Comparison of ENCODE assay signal across 11 cellular contexts in genomic region chr9:20981486-20981885, GRCh38. TPM values are rescaled to one million over a fixed set of nuclear protein-coding genes. Genes with fewer than 3 reads are reported as not detected.
DNase-seq lines count a peak whose midpoint lies in the region; TF ChIP-seq lines count a peak whose summit lies in the region.
"Had no signal": no experiment of that assay in that cellular context is flagged by ENCODE, and none has a peak within 500 bp of the region (broad histone marks: within the 10 kb centered on the region; RNA-seq: fewer than 3 reads in every experiment).

No MANE protein-coding gene starts in this region.

- H3K27ac ChIP-seq in OCI-LY3 (ENCODE audit: low read length) = peak overlapping the region; percentile 62
- peak overlapping the region; percentile 63 to 80 (median 74) for H3K27ac ChIP-seq in sigmoid colon
- H3K27ac ChIP-seq: breast epithelium had no signal

- H3K79me2 ChIP-seq in OCI-LY3 (ENCODE audit: low read length) = no peaks in the 10 kb centered on the region

- H3K4me1 ChIP-seq in OCI-LY3 (ENCODE audit: low read length) (peaks cover 17% of the 10 kb centered on the region), sigmoid colon (peaks cover 0 to 50% (median 34%) of the 10 kb centered on the region in 4 donors)
- H3K4me1 ChIP-seq: breast epithelium had no signal

- TF ChIP-seq EP300 in sigmoid colon (IDR thresholded peaks at IDR 0.05) = no peak

- DNase-seq in G401 (ENCODE audit: low spot score) (peak; percentile 11), fibroblast of mammary gland (ENCODE audit: low read depth) (peak; percentile 67), sigmoid colon (no peak), posterior vena cava (ENCODE audit: low spot score) (no peak), NCI-H2227 treated with DMSO at 0.1 percent for 48 hours (lab: John Stamatoyannopoulos, UW) (no peak)
- DNase-seq in central memory CD4-positive, alpha-beta T cell = no peak
- no peak for DNase-seq in stimulated activated CD4-positive, alpha-beta T cell treated with anti-CD3 and anti-CD28 coated beads, Interleukin-4, amount 100 ng/mL, for 1 hour
- DNase-seq: activated CD4-positive, alpha-beta T cell treated with anti-CD3 and anti-CD28 coated beads for 48 hours; immature natural killer cell had no signal

- no peak overlapping the region for H3K9ac ChIP-seq in OCI-LY3 (ENCODE audit: low read length)

- 16 to 44% methylated on average over 2 of the region's 2 CpGs for WGBS in sigmoid colon, 2 donors

- no peak for TF ChIP-seq CTCF in OCI-LY3 (IDR thresholded peaks at IDR 0.05; ENCODE audit: low read depth, low read length)
- TF ChIP-seq CTCF in fibroblast of mammary gland (conservative IDR thresholded peaks at IDR 0.05; ENCODE audit: control insufficient read depth, insufficient read depth, low read depth, low read length) = no peak
- no peak for TF ChIP-seq CTCF in sigmoid colon (IDR thresholded peaks at IDR 0.05)

- H3K36me3 ChIP-seq in OCI-LY3 (replicated peaks; ENCODE audit: low read depth, low read length) (peaks cover 46% of the 10 kb centered on the region), sigmoid colon (peaks cover 0 to 5% (median 0%) of the 10 kb centered on the region in 4 donors)
- H3K36me3 ChIP-seq: breast epithelium had no signal

- no peak overlapping the region; the same call in 1 of the 2 replicates for H3K4me3 ChIP-seq in OCI-LY3 (ENCODE audit: low read length)
- H3K4me3 ChIP-seq in fibroblast of mammary gland (ENCODE audit: control insufficient read depth, low read depth, low read length) = no peak overlapping the region
- peak overlapping the region in 1 of 4 donors; percentile 10 for H3K4me3 ChIP-seq in sigmoid colon
- H3K4me3 ChIP-seq: breast epithelium had no signal

- H3K27me3 ChIP-seq in OCI-LY3 (ENCODE audit: low read depth, low read length) = no peaks in the 10 kb centered on the region
- no peaks in the 10 kb centered on the region for H3K27me3 ChIP-seq in sigmoid colon
- H3K27me3 ChIP-seq: breast epithelium had no signal

- no peak overlapping the region for H2AFZ ChIP-seq in OCI-LY3 (ENCODE audit: low read depth, low read length)

- in situ Hi-C loops in G401 (cut with HindIII; ENCODE audit: low sequenced_read_pairs) = no loop called here

- H3K4me2 ChIP-seq in OCI-LY3 (ENCODE audit: low read length) = peak overlapping the region; percentile 59

- peaks cover 12% of the 10 kb centered on the region for H3K9me3 ChIP-seq in OCI-LY3 (ENCODE audit: insufficient read depth, low read length)
- H3K9me3 ChIP-seq in sigmoid colon = no peaks in the 10 kb centered on the region
- H3K9me3 ChIP-seq: breast epithelium had no signal

- no peaks in the 10 kb centered on the region for H4K20me1 ChIP-seq in OCI-LY3 (ENCODE audit: insufficient read depth, low read length)

- no peak for TF ChIP-seq POLR2A in sigmoid colon (IDR thresholded peaks at IDR 0.05)

- intact Hi-C loops in sigmoid colon (cut with DNase I) (loop anchor here (10.0 kb wide), 1 partner anchor 113 kb away; no protein-coding TSS in a partner anchor), posterior vena cava (cut with DNase I) (no loop called here)

RNA-seq across cellular contexts. Expression of gene HACD4, which starts 50.0 kb away (rescaled TPM):
- total RNA-seq in G401 (2014; rRNA removed; shearing (Covaris generic)) = not detected in 2 replicates
- total RNA-seq in sigmoid colon (10 to 100 TPM in 3 of 4 donors, 1 to 10 TPM in 1; 8.8 to 14.7 (median 12.2) TPM), posterior vena cava (1 to 10 TPM; 1.6 to 2.1 TPM)
- polyA plus RNA-seq in sigmoid colon = 1 to 10 TPM; 1.4 to 2.4 (median 2.3) TPM

Comparison
In these comparisons a context has a peak if more than half of its experiments do, and no peak if none do; other contexts are left out.
1. DNase-seq: peak in G401 (single experiment) and fibroblast of mammary gland (single experiment); none in sigmoid colon (single experiment), posterior vena cava (single experiment), central memory CD4-positive, alpha-beta T cell (single experiment), stimulated activated CD4-positive, alpha-beta T cell treated with anti-CD3 and anti-CD28 coated beads, Interleukin-4, amount 100 ng/mL, for 1 hour (single experiment) and NCI-H2227 treated with DMSO at 0.1 percent for 48 hours (single experiment).